1 cellular context compared by ENCODE assay signal in genomic region chr1:29974345-29974744, GRCh38.
A peak's percentile ranks its signal among the peaks of the same experiment; 100 is the strongest.
TF ChIP-seq lines count a peak whose summit lies in the region.

No MANE protein-coding gene starts in this region.

TF ChIP-seq in A549, 52 proteins besides CTCF, POLR2A, EP300 and RAD21 (continued from another document):
- TF ChIP-seq BCL3 (IDR thresholded peaks at IDR 0.05) (no peak), RFX5 (IDR thresholded peaks at IDR 0.05) (no peak), HES2 (IDR thresholded peaks at IDR 0.05) (no peak), MAFK (IDR thresholded peaks at IDR 0.05; ENCODE audit: partially characterized antibody) (peak; percentile 20), JUN (IDR thresholded peaks at IDR 0.05) (no peak), ZFP36 (IDR thresholded peaks at IDR 0.05; ENCODE audit: borderline replicate concordance, partially characterized antibody) (no peak), NPAS2 (CRISPR knock-in tag; IDR thresholded peaks at IDR 0.05; ENCODE audit: borderline replicate concordance) (no peak), HOXA7 (CRISPR knock-in tag; IDR thresholded peaks at IDR 0.05) (no peak), E2F6 (IDR thresholded peaks at IDR 0.05; ENCODE audit: borderline replicate concordance, low read depth) (no peak), REST (IDR thresholded peaks at IDR 0.05) (no peak)
